Comparison of ENCODE assay signal across 16 cellular contexts in genomic region chr4:40454816-40455215, GRCh38.
A peak's percentile ranks its signal among the peaks of the same experiment; 100 is the strongest.
DNase-seq lines count a peak whose midpoint lies in the region; ATAC-seq and TF ChIP-seq lines count a peak whose summit lies in the region.
"Had no signal": no experiment of that assay in that cellular context is flagged by ENCODE, and none has a peak within 500 bp of the region (broad histone marks: within the 10 kb centered on the region; RNA-seq: fewer than 3 reads in every experiment).

No MANE protein-coding gene starts in this region.

- no peaks in the 10 kb centered on the region for H3K27me3 ChIP-seq in GM23338 (ENCODE audit: insufficient read depth)
- H3K27me3 ChIP-seq in PC-9 (ENCODE audit: insufficient read depth, low read depth), result no peaks in the 10 kb centered on the region
- H3K27me3 ChIP-seq in thyroid gland, result no peaks in the 10 kb centered on the region
- no peaks in the 10 kb centered on the region for H3K27me3 ChIP-seq in Caco-2 (replicated peaks; ENCODE audit: control insufficient read depth, insufficient read depth, low read length)
- H3K27me3 ChIP-seq: BLaER1 had no signal

- H3K27ac ChIP-seq in GM23338 (ENCODE audit: low read depth) (no peak overlapping the region; the same call in 1 of the 2 replicates), PC-9 (peak overlapping the region; percentile 21; the same call in 1 of the 2 replicates), thyroid gland (peak overlapping the region; percentile 39 to 95 (median 70)), substantia nigra (ENCODE audit: low read depth, low read length, poor library complexity, severe bottlenecking) (no peak overlapping the region)
- H3K27ac ChIP-seq: BLaER1, SK-N-MC had no signal

- H3K27me3 Mint-ChIP-seq in GM23338 (ENCODE audit: insufficient read depth, low read depth, poor library complexity), result peaks cover 2% of the 10 kb centered on the region
- no peaks in the 10 kb centered on the region for H3K27me3 Mint-ChIP-seq in Caco-2 (ENCODE audit: insufficient read depth, unreplicated experiment)

- H3K9me2 ChIP-seq in GM23338 (ENCODE audit: insufficient read depth) (no peaks in the 10 kb centered on the region), PC-9 (ENCODE audit: insufficient read depth) (no peaks in the 10 kb centered on the region)

- peaks cover 17% of the 10 kb centered on the region; the same call in 2 of the 3 replicates for H3K36me3 Mint-ChIP-seq in GM23338 (ENCODE audit: low read depth)
- peaks cover 32% of the 10 kb centered on the region for H3K36me3 Mint-ChIP-seq in Caco-2 (ENCODE audit: insufficient read depth, unreplicated experiment)

- H2AFZ ChIP-seq in GM23338 (no peak overlapping the region), PC-9 (no peak overlapping the region)

- H3K36me3 ChIP-seq in GM23338 (ENCODE audit: insufficient read depth) (0 out of 2 replicates have a peak, but pooled peaks cover 3% of the 10 kb centered on the region), PC-9 (ENCODE audit: low read depth) (peaks cover 24% of the 10 kb centered on the region), thyroid gland (no peaks in the 10 kb centered on the region), Caco-2 (ENCODE audit: control insufficient read depth, insufficient read depth, low read length) (no peaks in the 10 kb centered on the region)
- H3K36me3 ChIP-seq: BLaER1 had no signal

- H3K4me3 Mint-ChIP-seq in GM23338 (no peak overlapping the region), Caco-2 (ENCODE audit: unreplicated experiment) (no peak overlapping the region)

- ATAC-seq in GM23338, result no peak
- ATAC-seq: PC-3 had no signal

- TF ChIP-seq POLR2A in thyroid gland (IDR thresholded peaks at IDR 0.05), result no peak

- intact Hi-C loops in PC-9 (cut with micrococcal nuclease; ENCODE audit: unreplicated experiment) (no loop called here), thyroid gland (cut with DNase I) (no loop called here), Caco-2 (cut with micrococcal nuclease; ENCODE audit: unreplicated experiment) (no loop called here)

- H3F3A ChIP-seq in GM23338 (replicated peaks; ENCODE audit: low read depth), result no peaks in the 10 kb centered on the region
- peaks cover 25% of the 10 kb centered on the region for H3F3A ChIP-seq in PC-9 (ENCODE audit: insufficient read depth, low read depth)

- H3K4me1 ChIP-seq in GM23338 (ENCODE audit: insufficient read depth) (peaks cover 21% of the 10 kb centered on the region), PC-9 (replicated peaks; ENCODE audit: insufficient read depth) (peaks cover 52% of the 10 kb centered on the region), thyroid gland (peaks cover 55 to 66% of the 10 kb centered on the region in 2 donors), Caco-2 (peaks cover 36% of the 10 kb centered on the region)
- H3K4me1 ChIP-seq: BLaER1 had no signal

- peaks cover 36% of the 10 kb centered on the region for H3K4me1 Mint-ChIP-seq in GM23338
- peaks cover 9% of the 10 kb centered on the region for H3K4me1 Mint-ChIP-seq in Caco-2 (ENCODE audit: low read depth, unreplicated experiment)

- H3K4me2 ChIP-seq in GM23338 (no peak overlapping the region), PC-9 (no peak overlapping the region)
- H3K4me2 ChIP-seq: BLaER1 had no signal

- CTCF ChIA-PET in PC-9 (lab: Charles Lee) (no interaction called here), Caco-2 (lab: Charles Lee) (no interaction called here)

- no peaks in the 10 kb centered on the region for H3K9me3 ChIP-seq in PC-9 (ENCODE audit: insufficient read depth, low read depth)
- H3K9me3 ChIP-seq in thyroid gland, result no peaks in the 10 kb centered on the region
- H3K9me3 ChIP-seq in Caco-2, result no peaks in the 10 kb centered on the region; the same call in 1 of the 2 replicates
- H3K9me3 ChIP-seq: BLaER1 had no signal

- DNase-seq in GM23338 (ENCODE audit: low spot score) (no peak), PC-9 (no peak), iris pigment epithelial cell (ENCODE audit: low read depth) (peak; percentile 34), thyroid gland (no peak), Caco-2 (no peak), substantia nigra (lab: John Stamatoyannopoulos, UW) (no peak), KG1 (lab: John Stamatoyannopoulos, UW) (no peak)
- DNase-seq: DMS153, H7, NCI-H1092 treated with DMSO at 0.1 percent for 48 hours, NCI-H1694 treated with DMSO at 0.1 percent for 48 hours, NCI-H345, NCI-H526 treated with DMSO at 0.1 percent for 48 hours had no signal

- BruUV-seq in PC-9 (replicated peaks; lab: Mats Ljungman, UMichigan), result no TSS peak
- BruUV-seq in Caco-2 (replicated peaks; lab: Mats Ljungman, UMichigan), result no TSS peak

- 91 to 96% methylated on average over 2 of the region's 2 CpGs for WGBS in thyroid gland, 2 donors

- H3K27ac Mint-ChIP-seq in GM23338 (0 out of 2 replicates have a peak overlapping the region, but pooled peaks have one; percentile 36), Caco-2 (ENCODE audit: unreplicated experiment) (no peak overlapping the region)

- H3K9me3 Mint-ChIP-seq in GM23338 (no peaks in the 10 kb centered on the region; the same call in 2 of the 3 replicates), Caco-2 (ENCODE audit: unreplicated experiment) (no peaks in the 10 kb centered on the region)

- H3K4me3 ChIP-seq in GM23338, result no peak overlapping the region
- H3K4me3 ChIP-seq in PC-9, result no peak overlapping the region
- H3K4me3 ChIP-seq in thyroid gland (replicated peaks in 1 of 3), result no peak overlapping the region
- H3K4me3 ChIP-seq in Caco-2 (ENCODE audit: low read depth, low read length), result no peak overlapping the region
- H3K4me3 ChIP-seq: BLaER1, SK-N-MC had no signal

- H3K79me2 ChIP-seq in GM23338 (replicated peaks; ENCODE audit: insufficient read depth), result peaks cover 13% of the 10 kb centered on the region
- peaks cover 62% of the 10 kb centered on the region for H3K79me2 ChIP-seq in PC-9 (ENCODE audit: low read depth)

- no peak for TF ChIP-seq CTCF in GM23338 (conservative IDR thresholded peaks at IDR 0.05; ENCODE audit: low read depth in 2 of 2)
- no peak for TF ChIP-seq CTCF in PC-9 (conservative IDR thresholded peaks at IDR 0.05)
- TF ChIP-seq CTCF in thyroid gland (IDR thresholded peaks at IDR 0.05), result no peak
- no peak for TF ChIP-seq CTCF in Caco-2 (IDR thresholded peaks at IDR 0.05; ENCODE audit: insufficient read depth in 1 of 2, low read depth in 1 of 2, low read length in 1 of 2, severe bottlenecking in 1 of 2, unreplicated experiment in 1 of 2)

- POLR2A ChIA-PET in PC-9 (lab: Charles Lee; ENCODE audit: unreplicated experiment), result interaction anchor here (0.5 kb wide), 1 partner anchor 57 kb away, joined by 3 read pairs; no protein-coding TSS in a partner anchor
- POLR2A ChIA-PET in Caco-2 (lab: Charles Lee), result interaction anchor here (0.5 kb wide), 1 partner anchor 197 kb away, joined by 8 read pairs; no protein-coding TSS in a partner anchor

- H4K20me1 ChIP-seq in GM23338 (replicated peaks; ENCODE audit: insufficient read depth), result peaks cover 2% of the 10 kb centered on the region; the same call in 1 of the 2 replicates
- H4K20me1 ChIP-seq in PC-9 (ENCODE audit: insufficient read depth), result peaks cover 6% of the 10 kb centered on the region; the same call in 1 of the 2 replicates
- H4K20me1 ChIP-seq: BLaER1 had no signal

TF ChIP-seq in GM23338, 12 proteins besides CTCF, POLR2A, EP300 and RAD21 (continues in another document):
- TF ChIP-seq REST (IDR thresholded peaks at IDR 0.05; ENCODE audit: unreplicated experiment) (no peak), EZH2 (IDR thresholded peaks at IDR 0.05; ENCODE audit: low read depth, unreplicated experiment) (no peak), ZNF114 (CRISPR knock-in tag; IDR thresholded peaks at IDR 0.05) (no peak), NANOG (IDR thresholded peaks at IDR 0.05; ENCODE audit: borderline replicate concordance) (no peak), EZH2phosphoT487 (IDR thresholded peaks at IDR 0.05; ENCODE audit: unreplicated experiment) (no peak), POLR2AphosphoS5 (IDR thresholded peaks at IDR 0.05; ENCODE audit: low read depth) (no peak), CREB1 (CRISPR knock-in tag; IDR thresholded peaks at IDR 0.05; ENCODE audit: low read depth) (no peak), ETS1 (IDR thresholded peaks at IDR 0.05) (no peak), STAT1 (IDR thresholded peaks at IDR 0.05; ENCODE audit: unreplicated experiment) (no peak)

Comparison
In these comparisons a context has a peak if more than half of its experiments do, and no peak if none do; other contexts are left out.
1. H3K27ac ChIP-seq: peak in PC-9 (single experiment) and thyroid gland (3 of 3); none in GM23338 (single experiment) and substantia nigra (single experiment).